ENCODE assay signal across 33 cellular contexts in the genomic region with DNA sequence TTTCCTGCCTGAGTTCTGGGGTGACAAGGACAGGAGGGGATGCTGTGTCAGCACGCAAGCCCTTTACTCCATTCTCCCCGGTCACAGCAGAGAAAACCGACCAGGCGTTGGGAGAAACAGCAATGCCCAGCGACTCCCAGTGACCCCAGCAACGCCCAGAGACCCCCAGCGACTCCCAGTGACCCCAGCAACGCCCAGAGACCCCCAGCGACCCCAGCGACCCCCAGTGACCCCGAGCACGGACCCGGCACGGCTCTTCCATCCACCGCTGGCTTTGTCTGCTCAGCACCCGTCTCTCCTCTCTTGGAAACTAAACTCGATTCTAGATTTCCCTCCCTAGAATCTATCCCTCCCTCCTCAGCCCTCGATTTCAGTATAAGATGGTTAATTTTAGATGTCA. TPM values are rescaled to one million over a fixed set of nuclear protein-coding genes. Genes with fewer than 3 reads are reported as not detected.
"Had no signal": no experiment of that assay in that cellular context is flagged by ENCODE, and none has a peak within 500 bp of the region (broad histone marks: within the 10 kb centered on the region; RNA-seq: fewer than 3 reads in every experiment).

No MANE protein-coding gene starts in this region.

- H3K4me3 ChIP-seq: adrenal gland, body of pancreas, esophagus muscularis mucosa, gastrocnemius medialis had no signal

- ATAC-seq: activated CD4-positive, CD25-positive, alpha-beta regulatory T cell treated with anti-CD3 and anti-CD28 coated beads, Interleukin-2, amount 50 U/mL, for 24 hours; activated CD8-positive, alpha-beta memory T cell treated with anti-CD3 and anti-CD28 coated beads, Interleukin-2, amount 10 ng/mL, durations not matched to agents 7 days and 5 days; activated CD8-positive, alpha-beta T cell treated with anti-CD3 and anti-CD28 coated beads, Interleukin-2, amount 10 ng/mL, durations not matched to agents 7 days and 5 days; activated naive CD8-positive, alpha-beta T cell treated with anti-CD3 and anti-CD28 coated beads, Interleukin-2, amount 50 U/mL, for 24 hours; body of pancreas; effector memory CD8-positive, alpha-beta T cell; foreskin keratinocyte; gastrocnemius medialis; T-helper 17 cell had no signal

- H3K9me3 ChIP-seq: adrenal gland, body of pancreas, gastrocnemius medialis had no signal

- H3K27ac ChIP-seq: adrenal gland, body of pancreas, esophagus muscularis mucosa, foreskin keratinocyte, gastrocnemius medialis, WERI-Rb-1 had no signal

- H3K4me1 ChIP-seq: adrenal gland, body of pancreas, esophagus muscularis mucosa, foreskin keratinocyte, gastrocnemius medialis had no signal

- H3K27me3 ChIP-seq: foreskin keratinocyte had no signal

- DNase-seq: activated B cell treated with CpG ODN at 0.5 μM for 24 hours; activated CD4-positive, alpha-beta memory T cell treated with anti-CD3 and anti-CD28 coated beads for 36 hours; activated CD4-positive, alpha-beta T cell treated with anti-CD3 and anti-CD28 coated beads for 48 hours; activated CD8-positive, alpha-beta memory T cell treated with anti-CD3 and anti-CD28 coated beads, Interleukin-2, amount 10 ng/mL, durations not matched to agents 7 days and 5 days; activated CD8-positive, alpha-beta memory T cell treated with anti-CD3 and anti-CD28 coated beads, Interleukin-2, amount 50 U/mL, for 4 hours; activated CD8-positive, alpha-beta T cell treated with anti-CD3 and anti-CD28 coated beads, Interleukin-2, amount 10 ng/mL, durations not matched to agents 7 days and 5 days; activated effector memory CD4-positive, alpha-beta T cell treated with anti-CD3 and anti-CD28 coated beads, Interleukin-2, amount 50 U/mL, for 16 hours; activated naive CD4-positive, alpha-beta T cell treated with anti-CD3 and anti-CD28 coated beads for 36 hours; activated naive CD8-positive, alpha-beta T cell treated with anti-CD3 and anti-CD28 coated beads for 36 hours; activated naive CD8-positive, alpha-beta T cell treated with anti-CD3 and anti-CD28 coated beads, Interleukin-2, amount 50 U/mL, for 24 hours; activated T-cell treated with anti-CD3 and anti-CD28 coated beads, Interleukin-2, amount 50 U/mL, for 1 hour; activated T-cell treated with anti-CD3 and anti-CD28 coated beads, Interleukin-2, amount 50 U/mL, for 48 hours; amygdala; caudate nucleus; cortex of kidney; dermis blood vessel endothelial cell; effector CD4-positive, alpha-beta T cell; effector memory CD8-positive, alpha-beta T cell; erythroblast; foreskin keratinocyte; gastrocnemius medialis; T1000; WERI-Rb-1 had no signal

- H3K36me3 ChIP-seq: adrenal gland, esophagus muscularis mucosa, gastrocnemius medialis, WERI-Rb-1 had no signal

RNA-seq across cellular contexts. Expression of a gene that starts 38.5 kb away (rescaled TPM):
- total RNA-seq: activated B cell treated with CpG ODN at 0.5 μM for 24 hours; activated CD8-positive, alpha-beta memory T cell treated with anti-CD3 and anti-CD28 coated beads for 36 hours; activated CD8-positive, alpha-beta memory T cell treated with anti-CD3 and anti-CD28 coated beads, Interleukin-2, amount 10 ng/mL, durations not matched to agents 7 days and 5 days; activated CD8-positive, alpha-beta T cell treated with anti-CD3 and anti-CD28 coated beads, Interleukin-2, amount 10 ng/mL, durations not matched to agents 7 days and 5 days; activated naive CD8-positive, alpha-beta T cell treated with anti-CD3 and anti-CD28 coated beads for 36 hours; activated T-helper 1 cell treated with anti-CD3 and anti-CD28 coated beads, Interleukin-12 subunit alpha, Interleukin-12 subunit beta, Interleukin-2, Interleukin-4 antibody, amounts not matched to agents 30 ng/mL and 10 ng/mL and 1 ng/mL, durations not matched to agents 14 hours and 24 hours and 36 hours; activated T-helper 2 cell treated with anti-CD3 and anti-CD28 coated beads, Interferon-gamma antibody, Interleukin-2, Interleukin-4, amounts not matched to agents 10 μg/mL and 5 μg/mL and 100 μg/mL, durations not matched to agents 14 hours and 24 hours and 36 hours; body of pancreas; chondrocyte; foreskin keratinocyte; gastrocnemius medialis; T-helper 17 cell had no signal
- polyA plus RNA-seq: aorta, foreskin keratinocyte had no signal
